ENCODE assay signal across 12 cellular contexts in genomic region chr9:93520523-93520922, GRCh38.
A peak's percentile ranks its signal among the peaks of the same experiment; 100 is the strongest.
DNase-seq lines count a peak whose midpoint lies in the region; ATAC-seq and TF ChIP-seq lines count a peak whose summit lies in the region.
"Had no signal": no experiment of that assay in that cellular context is flagged by ENCODE, and none has a peak within 500 bp of the region (broad histone marks: within the 10 kb centered on the region; RNA-seq: fewer than 3 reads in every experiment).

No MANE protein-coding gene starts in this region.

- DNase-seq in DMS 273 (lab: John Stamatoyannopoulos, UW; ENCODE audit: unreplicated experiment): peak; percentile 28
- no peak for DNase-seq in DMS 273 treated with DMSO at 0.1 percent for 48 hours (lab: John Stamatoyannopoulos, UW)
- peak; percentile 20 to 21 for DNase-seq in Kasumi-1 (lab: John Stamatoyannopoulos, UW)
- no peak for DNase-seq in central memory CD8-positive, alpha-beta T cell (ENCODE audit: low spot score in 2 of 2)
- DNase-seq in nephron progenitor cell: no peak
- no peak for DNase-seq in activated CD4-positive, alpha-beta T cell treated with anti-CD3 and anti-CD28 coated beads for 4 hours
- DNase-seq in glomerular visceral epithelial cell (ENCODE audit: extremely low spot score): no peak
- DNase-seq in NCI-H2081 treated with DMSO at 0.1 percent for 48 hours (lab: John Stamatoyannopoulos, UW): no peak
- DNase-seq: activated naive CD4-positive, alpha-beta T cell treated with anti-CD3 and anti-CD28 coated beads, Interleukin-2, amount 10 ng/mL, durations not matched to agents 7 days and 5 days; NCI-H1436 treated with DMSO at 0.1 percent for 48 hours; NCI-H510A treated with DMSO at 0.1 percent for 48 hours; occipital lobe had no signal

- no peaks in the 10 kb centered on the region for H3K27me3 Mint-ChIP-seq in central memory CD8-positive, alpha-beta T cell
- H3K27me3 Mint-ChIP-seq in nephron progenitor cell (ENCODE audit: low read depth, poor library complexity): no peaks in the 10 kb centered on the region
- H3K27me3 Mint-ChIP-seq: activated naive CD4-positive, alpha-beta T cell treated with anti-CD3 and anti-CD28 coated beads, Interleukin-2, amount 10 ng/mL, durations not matched to agents 7 days and 5 days had no signal

- ATAC-seq in central memory CD8-positive, alpha-beta T cell (replicated peaks; ENCODE audit: extremely low read depth, poor library complexity, severe bottlenecking): no peak

- peaks cover 33% of the 10 kb centered on the region for H3K4me1 Mint-ChIP-seq in central memory CD8-positive, alpha-beta T cell
- H3K4me1 Mint-ChIP-seq in nephron progenitor cell: no peaks in the 10 kb centered on the region

- H3K36me3 Mint-ChIP-seq in central memory CD8-positive, alpha-beta T cell (ENCODE audit: insufficient read depth): peaks cover 21% of the 10 kb centered on the region
- peaks cover 47% of the 10 kb centered on the region for H3K36me3 Mint-ChIP-seq in nephron progenitor cell (ENCODE audit: low read depth)

- H3K4me3 Mint-ChIP-seq in central memory CD8-positive, alpha-beta T cell: no peak overlapping the region
- H3K4me3 Mint-ChIP-seq in nephron progenitor cell: no peak overlapping the region
- H3K4me3 Mint-ChIP-seq: activated naive CD4-positive, alpha-beta T cell treated with anti-CD3 and anti-CD28 coated beads, Interleukin-2, amount 10 ng/mL, durations not matched to agents 7 days and 5 days had no signal

- H3K27ac Mint-ChIP-seq in central memory CD8-positive, alpha-beta T cell (ENCODE audit: low read depth): peak overlapping the region; percentile 55
- H3K27ac Mint-ChIP-seq in nephron progenitor cell: peak overlapping the region; percentile 86
- H3K27ac Mint-ChIP-seq: activated naive CD4-positive, alpha-beta T cell treated with anti-CD3 and anti-CD28 coated beads, Interleukin-2, amount 10 ng/mL, durations not matched to agents 7 days and 5 days had no signal

- H3K9me3 Mint-ChIP-seq in central memory CD8-positive, alpha-beta T cell: no peaks in the 10 kb centered on the region
- no peaks in the 10 kb centered on the region for H3K9me3 Mint-ChIP-seq in nephron progenitor cell
- H3K9me3 Mint-ChIP-seq: activated naive CD4-positive, alpha-beta T cell treated with anti-CD3 and anti-CD28 coated beads, Interleukin-2, amount 10 ng/mL, durations not matched to agents 7 days and 5 days had no signal

- TF ChIP-seq CTCF in nephron progenitor cell (IDR thresholded peaks at IDR 0.05): no peak

Comparison
In these comparisons a context has a peak if more than half of its experiments do, and no peak if none do; other contexts are left out.
1. DNase-seq: peak in DMS 273 (single experiment) and Kasumi-1 (2 of 2); none in DMS 273 treated with DMSO at 0.1 percent for 48 hours (single experiment), central memory CD8-positive, alpha-beta T cell (0 of 2), nephron progenitor cell (single experiment), activated CD4-positive, alpha-beta T cell treated with anti-CD3 and anti-CD28 coated beads for 4 hours (0 of 2), glomerular visceral epithelial cell (single experiment) and NCI-H2081 treated with DMSO at 0.1 percent for 48 hours (single experiment).